ENCODE assay signal across 18 cellular contexts in the genomic region with DNA sequence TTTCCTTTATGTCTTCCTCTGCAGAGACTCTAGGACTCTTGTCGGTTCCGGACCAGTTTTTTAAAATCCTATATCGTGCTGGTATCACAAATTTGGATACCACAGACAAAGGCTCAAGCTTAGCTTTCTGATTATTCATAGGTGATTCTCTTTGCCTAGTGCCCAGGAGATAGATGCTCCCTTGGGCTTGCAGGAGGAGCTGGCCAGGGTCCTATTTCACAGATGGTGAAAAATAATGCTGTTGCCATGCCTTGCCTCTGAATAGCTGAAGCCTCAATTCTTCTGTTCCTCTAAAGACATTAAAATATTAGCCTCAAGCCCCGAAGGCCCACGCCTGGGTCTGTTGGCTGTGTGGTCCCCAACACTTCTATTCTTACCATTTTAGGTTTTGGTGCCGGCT.
"Had no signal": no experiment of that assay in that cellular context is flagged by ENCODE, and none has a peak within 500 bp of the region (broad histone marks: within the 10 kb centered on the region; RNA-seq: fewer than 3 reads in every experiment).

No MANE protein-coding gene starts in this region.

- H3K9me3 ChIP-seq: heart left ventricle, ovary had no signal

- H3K4me3 Mint-ChIP-seq: naive B cell, nephron had no signal

- H3K27me3 Mint-ChIP-seq: naive B cell had no signal

- H3K27ac Mint-ChIP-seq: naive B cell, nephron, progenitor cell of endocrine pancreas had no signal

- H3K9me3 Mint-ChIP-seq: naive B cell, nephron had no signal

- ATAC-seq: heart left ventricle, left colon, right cardiac atrium had no signal

- H3K27ac ChIP-seq: heart left ventricle, ovary had no signal

- H3K36me3 ChIP-seq: heart left ventricle, ovary had no signal

- H3K4me3 ChIP-seq: dorsolateral prefrontal cortex, heart left ventricle, ovary had no signal

- H3K27me3 ChIP-seq: dorsolateral prefrontal cortex, heart left ventricle, ovary had no signal

- H3K4me1 Mint-ChIP-seq: nephron had no signal

- DNase-seq: cortex of kidney; effector CD8-positive, alpha-beta T cell; foreskin melanocyte; heart left ventricle; hippocampal formation; left colon; mesendoderm; naive B cell; ovary; right cardiac atrium; small intestine; stimulated activated CD4-positive, alpha-beta T cell treated with anti-CD3 and anti-CD28 coated beads, Interleukin-12 subunit alpha, Interleukin-12 subunit beta, amount 100 ng/mL, for 4 hours; stimulated activated CD4-positive, alpha-beta T cell treated with anti-CD3 and anti-CD28 coated beads, Interleukin-2, amount 100 ng/mL, for 48 hours; stimulated activated naive CD4-positive, alpha-beta T cell treated with Interleukin-2 at 50 U/mL for 16 hours; trophoblast cell had no signal
